In the genomic region with DNA sequence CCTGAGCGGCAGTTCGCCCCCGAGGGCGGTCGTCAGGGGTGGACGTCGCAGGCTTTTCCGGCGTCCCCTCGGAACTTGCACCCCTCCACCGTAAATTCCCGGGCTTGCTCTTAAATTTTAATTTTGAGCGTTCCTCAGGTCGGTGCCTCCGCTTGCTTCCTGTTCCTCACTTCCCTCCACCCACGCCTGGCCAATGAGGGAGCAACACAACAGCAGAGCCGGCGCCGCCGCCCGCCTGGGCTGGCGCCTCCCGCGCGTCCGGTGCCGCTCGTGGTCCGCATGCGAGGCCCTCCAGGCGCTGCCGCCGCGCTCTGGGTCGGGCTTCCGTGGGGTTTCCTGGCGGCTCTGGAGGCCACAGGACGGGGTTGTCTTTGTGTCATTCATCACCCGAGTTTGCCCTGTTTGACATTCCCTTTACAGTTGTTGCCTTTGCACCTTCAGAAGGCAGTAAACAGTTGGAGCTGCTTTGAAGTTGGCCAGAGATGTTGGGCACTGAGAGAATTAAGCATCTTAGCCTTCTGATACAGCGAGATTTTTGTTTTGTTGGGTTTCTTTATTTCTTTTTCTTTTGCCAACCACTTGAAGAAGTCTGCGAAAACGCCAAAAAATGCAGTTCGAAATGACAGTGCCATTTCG, we compare ENCODE assay signal across 9 cellular contexts. TPM values are rescaled to one million over a fixed set of nuclear protein-coding genes. Genes with fewer than 3 reads are reported as not detected.
DNase-seq lines count a peak whose midpoint lies in the region; ATAC-seq and TF ChIP-seq lines count a peak whose summit lies in the region.
"Had no signal": no experiment of that assay in that cellular context is flagged by ENCODE, and none has a peak within 500 bp of the region (broad histone marks: within the 10 kb centered on the region; RNA-seq: fewer than 3 reads in every experiment).

No MANE protein-coding gene starts in this region.

- peak overlapping the region; percentile 93 for H3K4me3 Mint-ChIP-seq in activated CD8-positive, alpha-beta T cell treated with anti-CD3 and anti-CD28 coated beads for 36 hours
- peak overlapping the region; percentile 91 for H3K4me3 Mint-ChIP-seq in memory B cell

- H3K9me3 Mint-ChIP-seq in activated CD8-positive, alpha-beta T cell treated with anti-CD3 and anti-CD28 coated beads for 36 hours, result no peaks in the 10 kb centered on the region
- H3K9me3 Mint-ChIP-seq in memory B cell, result no peaks in the 10 kb centered on the region

- intact Hi-C loops in activated CD8-positive, alpha-beta T cell treated with anti-CD3 and anti-CD28 coated beads for 36 hours (cut with micrococcal nuclease), result no loop called here

- H3K36me3 Mint-ChIP-seq in activated CD8-positive, alpha-beta T cell treated with anti-CD3 and anti-CD28 coated beads for 36 hours (ENCODE audit: low read depth), result peaks cover 20% of the 10 kb centered on the region
- peaks cover 4% of the 10 kb centered on the region for H3K36me3 Mint-ChIP-seq in memory B cell

- CTCF ChIA-PET in activated CD8-positive, alpha-beta T cell treated with anti-CD3 and anti-CD28 coated beads for 36 hours (lab: Charles Lee), result interaction anchor here (1.4 kb wide), 1 partner anchor 20 kb away, joined by 3 read pairs; no protein-coding TSS in a partner anchor

- DNase-seq in AG09319 (ENCODE audit: extremely low read depth, low read depth) (peak; percentile 48), NCI-H69 (lab: John Stamatoyannopoulos, UW) (peak; percentile 84), memory B cell (ENCODE audit: low spot score in 2 of 2) (peak; percentile 73 to 78)
- DNase-seq in activated CD8-positive, alpha-beta T cell treated with anti-CD3 and anti-CD28 coated beads for 36 hours, result peak; percentile 94
- DNase-seq in effector CD4-positive, alpha-beta T cell, result peak; percentile 85
- DNase-seq in stimulated activated CD4-positive, alpha-beta T cell treated with anti-CD3 and anti-CD28 coated beads, TNF-alpha, amount 100 ng/mL, for 48 hours (ENCODE audit: low read depth in 3 of 3), result peak; percentile 80 to 87 (median 80)

- peak; percentile 67 for ATAC-seq in GM18870 (IDR thresholded peaks at IDR 0.05; ENCODE audit: unreplicated experiment)
- ATAC-seq in HG03108 (IDR thresholded peaks at IDR 0.05; ENCODE audit: unreplicated experiment), result peak; percentile 78
- peak; percentile 67 for ATAC-seq in activated CD8-positive, alpha-beta T cell treated with anti-CD3 and anti-CD28 coated beads for 36 hours
- peak; percentile 73 for ATAC-seq in memory B cell (ENCODE audit: low read depth)

- H3K27ac Mint-ChIP-seq in activated CD8-positive, alpha-beta T cell treated with anti-CD3 and anti-CD28 coated beads for 36 hours, result peak overlapping the region; percentile 93
- H3K27ac Mint-ChIP-seq in memory B cell, result peak overlapping the region; percentile 94

- H3K4me1 Mint-ChIP-seq in activated CD8-positive, alpha-beta T cell treated with anti-CD3 and anti-CD28 coated beads for 36 hours (ENCODE audit: low read depth), result peaks cover 34% of the 10 kb centered on the region
- peaks cover 30% of the 10 kb centered on the region for H3K4me1 Mint-ChIP-seq in memory B cell

- no peaks in the 10 kb centered on the region for H3K27me3 Mint-ChIP-seq in activated CD8-positive, alpha-beta T cell treated with anti-CD3 and anti-CD28 coated beads for 36 hours
- H3K27me3 Mint-ChIP-seq in memory B cell, result no peaks in the 10 kb centered on the region

- POLR2A ChIA-PET in activated CD8-positive, alpha-beta T cell treated with anti-CD3 and anti-CD28 coated beads for 36 hours (lab: Charles Lee), result interaction anchor here (0.6 kb wide), 2 partner anchors 12 to 22 kb away, joined by 3 read pairs; no protein-coding TSS in a partner anchor

- no peak for TF ChIP-seq CTCF in AG09319 (IDR thresholded peaks at IDR 0.05; ENCODE audit: low read depth, low read length)
- no peak for TF ChIP-seq CTCF in activated CD8-positive, alpha-beta T cell treated with anti-CD3 and anti-CD28 coated beads for 36 hours (IDR thresholded peaks at IDR 0.05)

RNA-seq across cellular contexts. Expression of gene SPCS3, which starts 0.7 kb away (rescaled TPM):
- 100 to 1,000 TPM; 153 to 155 TPM for total RNA-seq in activated CD8-positive, alpha-beta T cell treated with anti-CD3 and anti-CD28 coated beads for 36 hours

RNA-seq across cellular contexts. Expression of gene ASB5, which starts 51.4 kb away (rescaled TPM):
- not detected for total RNA-seq in activated CD8-positive, alpha-beta T cell treated with anti-CD3 and anti-CD28 coated beads for 36 hours
- total RNA-seq: activated CD8-positive, alpha-beta memory T cell treated with anti-CD3 and anti-CD28 coated beads for 36 hours had no signal

Comparison
In these comparisons a context has a peak if more than half of its experiments do, and no peak if none do; other contexts are left out.
1. Peak in every context shown above with its lines: DNase-seq and ATAC-seq.